ENCODE assay signal across 8 cellular contexts in the genomic region with DNA sequence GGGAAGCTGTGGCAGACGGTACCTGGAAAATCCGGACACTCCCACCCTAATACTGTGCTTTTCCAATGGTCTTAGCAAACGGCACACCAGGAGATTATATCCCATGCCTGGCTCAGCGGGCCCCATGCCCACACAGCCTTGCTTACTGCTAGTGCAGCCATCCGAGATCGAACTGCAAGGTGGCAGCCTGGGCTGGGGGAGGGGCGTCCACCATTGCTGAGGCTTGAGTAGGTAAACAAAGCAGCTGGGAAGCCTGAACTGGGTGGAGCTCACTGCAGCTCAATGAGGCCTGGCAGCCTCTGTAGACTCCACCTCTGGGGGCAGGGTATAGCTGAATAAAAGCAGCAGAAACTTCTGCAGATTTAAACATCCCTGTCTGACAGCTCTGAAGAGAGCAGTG.
DNase-seq lines count a peak whose midpoint lies in the region; ATAC-seq and TF ChIP-seq lines count a peak whose summit lies in the region.
"Not testable (repeated sequence)": the region's sequence is repeated elsewhere in the genome, so short reads cannot be mapped to it uniquely, and the experiment has no call there.

No MANE protein-coding gene starts in this region.

- CTCF ChIA-PET in Calu3 (lab: Charles Lee); activated CD8-positive, alpha-beta memory T cell treated with anti-CD3 and anti-CD28 coated beads, Interleukin-2, amount 10 ng/mL, durations not matched to agents 7 days and 5 days (lab: Charles Lee): not testable (repeated sequence)

- TF ChIP-seq POLR2A in sigmoid colon (IDR thresholded peaks at IDR 0.05), result not testable (repeated sequence)

- not testable (repeated sequence) for H3K9me3 ChIP-seq in lower lobe of right lung, sigmoid colon

- not testable (repeated sequence) for ATAC-seq in activated CD8-positive, alpha-beta memory T cell treated with anti-CD3 and anti-CD28 coated beads, Interleukin-2, amount 10 ng/mL, durations not matched to agents 7 days and 5 days; activated naive CD8-positive, alpha-beta T cell treated with anti-CD3 and anti-CD28 coated beads, Interleukin-2, amount 10 ng/mL, durations not matched to agents 7 days and 5 days (ENCODE audit: low read depth); Right ventricle myocardium inferior; left ventricle myocardium superior; lower lobe of right lung

- not testable (repeated sequence) for H3K9me3 Mint-ChIP-seq in Calu3 (ENCODE audit: low read depth, unreplicated experiment); activated CD8-positive, alpha-beta memory T cell treated with anti-CD3 and anti-CD28 coated beads, Interleukin-2, amount 10 ng/mL, durations not matched to agents 7 days and 5 days (ENCODE audit: low read depth); activated naive CD8-positive, alpha-beta T cell treated with anti-CD3 and anti-CD28 coated beads, Interleukin-2, amount 10 ng/mL, durations not matched to agents 7 days and 5 days; type B pancreatic cell

- POLR2A ChIA-PET in activated naive CD8-positive, alpha-beta T cell treated with anti-CD3 and anti-CD28 coated beads, Interleukin-2, amount 10 ng/mL, durations not matched to agents 7 days and 5 days (lab: Charles Lee), result not testable (repeated sequence)

- 78 to 90% methylated on average over 3 to 4 of the region's 7 CpGs for WGBS in sigmoid colon, 2 donors

- H3K36me3 ChIP-seq in lower lobe of right lung, sigmoid colon: not testable (repeated sequence)

- not testable (repeated sequence) for H3K27ac ChIP-seq in lower lobe of right lung, sigmoid colon

- H3K4me3 ChIP-seq in lower lobe of right lung, sigmoid colon: not testable (repeated sequence)

- TF ChIP-seq EP300 in sigmoid colon (IDR thresholded peaks at IDR 0.05), result not testable (repeated sequence)

- H3K27ac Mint-ChIP-seq in Calu3 (ENCODE audit: unreplicated experiment); activated CD8-positive, alpha-beta memory T cell treated with anti-CD3 and anti-CD28 coated beads, Interleukin-2, amount 10 ng/mL, durations not matched to agents 7 days and 5 days; activated naive CD8-positive, alpha-beta T cell treated with anti-CD3 and anti-CD28 coated beads, Interleukin-2, amount 10 ng/mL, durations not matched to agents 7 days and 5 days; type B pancreatic cell: not testable (repeated sequence)

- TF ChIP-seq CTCF in Calu3 (IDR thresholded peaks at IDR 0.05; ENCODE audit: unreplicated experiment); lower lobe of right lung (IDR thresholded peaks at IDR 0.05); sigmoid colon (IDR thresholded peaks at IDR 0.05); type B pancreatic cell (conservative IDR thresholded peaks at IDR 0.05): not testable (repeated sequence)

- intact Hi-C loops in Calu3 (cut with micrococcal nuclease; ENCODE audit: unreplicated experiment); Right ventricle myocardium inferior (cut with DNase I); left ventricle myocardium superior (cut with micrococcal nuclease); lower lobe of right lung (cut with DNase I); sigmoid colon (cut with DNase I): not testable (repeated sequence)

- BruUV-seq in Calu3 (replicated peaks; lab: Mats Ljungman, UMichigan), result not testable (repeated sequence)

- not testable (repeated sequence) for H3K27me3 Mint-ChIP-seq in Calu3 (ENCODE audit: unreplicated experiment); activated CD8-positive, alpha-beta memory T cell treated with anti-CD3 and anti-CD28 coated beads, Interleukin-2, amount 10 ng/mL, durations not matched to agents 7 days and 5 days; activated naive CD8-positive, alpha-beta T cell treated with anti-CD3 and anti-CD28 coated beads, Interleukin-2, amount 10 ng/mL, durations not matched to agents 7 days and 5 days; type B pancreatic cell

- not testable (repeated sequence) for H3K27me3 ChIP-seq in lower lobe of right lung (ENCODE audit: low read depth); sigmoid colon

- not testable (repeated sequence) for H3K4me1 ChIP-seq in lower lobe of right lung, sigmoid colon

- not testable (repeated sequence) for H3K4me3 Mint-ChIP-seq in Calu3 (ENCODE audit: low read depth, unreplicated experiment); activated CD8-positive, alpha-beta memory T cell treated with anti-CD3 and anti-CD28 coated beads, Interleukin-2, amount 10 ng/mL, durations not matched to agents 7 days and 5 days; activated naive CD8-positive, alpha-beta T cell treated with anti-CD3 and anti-CD28 coated beads, Interleukin-2, amount 10 ng/mL, durations not matched to agents 7 days and 5 days; type B pancreatic cell

- not testable (repeated sequence) for H3K4me1 Mint-ChIP-seq in Calu3 (ENCODE audit: low read depth, unreplicated experiment); activated CD8-positive, alpha-beta memory T cell treated with anti-CD3 and anti-CD28 coated beads, Interleukin-2, amount 10 ng/mL, durations not matched to agents 7 days and 5 days; activated naive CD8-positive, alpha-beta T cell treated with anti-CD3 and anti-CD28 coated beads, Interleukin-2, amount 10 ng/mL, durations not matched to agents 7 days and 5 days; type B pancreatic cell (ENCODE audit: unreplicated experiment)

- peak; percentile 0 for DNase-seq in Calu3
- peak; percentile 23 for DNase-seq in activated CD8-positive, alpha-beta memory T cell treated with anti-CD3 and anti-CD28 coated beads, Interleukin-2, amount 10 ng/mL, durations not matched to agents 7 days and 5 days
- peak; percentile 11 for DNase-seq in activated naive CD8-positive, alpha-beta T cell treated with anti-CD3 and anti-CD28 coated beads, Interleukin-2, amount 10 ng/mL, durations not matched to agents 7 days and 5 days
- peak; percentile 27 for DNase-seq in Right ventricle myocardium inferior (ENCODE audit: missing footprints)
- DNase-seq in left ventricle myocardium superior, result peak; percentile 13
- DNase-seq in lower lobe of right lung, result peak; percentile 34
- peak; percentile 14 for DNase-seq in sigmoid colon
- DNase-seq in type B pancreatic cell (ENCODE audit: extremely low spot score, unreplicated experiment), result peak; percentile 32

- H3K36me3 Mint-ChIP-seq in Calu3 (ENCODE audit: insufficient read depth, unreplicated experiment); activated CD8-positive, alpha-beta memory T cell treated with anti-CD3 and anti-CD28 coated beads, Interleukin-2, amount 10 ng/mL, durations not matched to agents 7 days and 5 days; activated naive CD8-positive, alpha-beta T cell treated with anti-CD3 and anti-CD28 coated beads, Interleukin-2, amount 10 ng/mL, durations not matched to agents 7 days and 5 days; type B pancreatic cell: not testable (repeated sequence)
